22 cellular contexts compared by ENCODE assay signal in the genomic region with DNA sequence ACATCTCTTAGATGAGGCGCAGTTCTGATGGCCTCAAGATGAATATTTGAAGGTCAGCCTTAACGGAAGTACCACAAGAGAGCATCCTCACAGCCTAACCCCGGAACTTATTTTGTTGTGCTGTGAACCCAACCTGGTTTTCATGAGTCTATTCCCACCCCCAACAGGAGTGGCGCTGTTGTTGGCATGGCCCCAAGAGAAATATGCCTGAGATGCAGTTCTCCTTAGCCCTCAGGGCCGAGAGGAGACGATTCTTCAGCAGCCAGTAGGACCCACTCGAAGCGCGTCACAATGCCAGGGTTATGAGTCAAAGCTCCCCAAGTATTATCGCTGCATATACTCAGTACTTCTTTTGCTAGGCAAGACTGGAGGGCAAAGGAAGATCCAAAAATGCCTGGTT. TPM values are rescaled to one million over a fixed set of nuclear protein-coding genes. Genes with fewer than 3 reads are reported as not detected.
DNase-seq lines count a peak whose midpoint lies in the region; ATAC-seq, FAIRE-seq and TF ChIP-seq lines count a peak whose summit lies in the region.
"Had no signal": no experiment of that assay in that cellular context is flagged by ENCODE, and none has a peak within 500 bp of the region (broad histone marks: within the 10 kb centered on the region; RNA-seq: fewer than 3 reads in every experiment).

No MANE protein-coding gene starts in this region.

- H3K4me3 ChIP-seq in GM23338 (no peak overlapping the region), OCI-LY7 (ENCODE audit: low read depth, low read length, poor library complexity, severe bottlenecking) (no peak overlapping the region), H1 (ENCODE audit: extremely low read depth in 1 of 4, insufficient read depth in 2 of 4, low read depth in 3 of 4, low read length in 4 of 4) (no peak overlapping the region)
- H3K4me3 ChIP-seq: SJCRH30 had no signal

- H2BK5ac ChIP-seq in H1 (ENCODE audit: low read depth, low read length) = no peak overlapping the region

- 0 out of 2 replicates have a peak, but pooled peaks cover 6% of the 10 kb centered on the region for H3K4me1 ChIP-seq in GM23338 (ENCODE audit: insufficient read depth)
- no peaks in the 10 kb centered on the region for H3K4me1 ChIP-seq in OCI-LY7 (ENCODE audit: insufficient read depth, low read length, poor library complexity, severe bottlenecking)
- peaks cover 0 to 7% (median 1%) of the 10 kb centered on the region in 4 experiments; a peak in 3 of 7 replicates for H3K4me1 ChIP-seq in H1 (replicated peaks in 1 of 4; ENCODE audit: control insufficient read depth in 3 of 4, insufficient read depth in 4 of 4, low read length in 3 of 4)
- H3K4me1 ChIP-seq: SJCRH30 had no signal

- no peak overlapping the region for H3K4me3 Mint-ChIP-seq in GM23338
- H3K4me3 Mint-ChIP-seq in CD4-positive, alpha-beta T cell = no peak overlapping the region
- H3K4me3 Mint-ChIP-seq: CD8-positive, alpha-beta memory T cell; T-cell had no signal

- H3K23me2 ChIP-seq in H1 (ENCODE audit: low read depth, low read length) = no peaks in the 10 kb centered on the region

- H3K4ac ChIP-seq in H1 (replicated peaks; ENCODE audit: insufficient read length, low read depth, low read length) = no peak overlapping the region

- peaks cover 27% of the 10 kb centered on the region for H3K9me3 Mint-ChIP-seq in GM23338
- peaks cover 13% of the 10 kb centered on the region for H3K9me3 Mint-ChIP-seq in CD4-positive, alpha-beta T cell

- POLR2A ChIA-PET in OCI-LY7 (lab: Charles Lee) = no interaction called here
- POLR2A ChIA-PET in H1 (lab: Charles Lee; ENCODE audit: partially characterized antibody) = no interaction called here
- POLR2A ChIA-PET in CD4-positive, alpha-beta T cell (lab: Charles Lee) = no interaction called here

- no peak for TF ChIP-seq POLR2A in H1 (IDR thresholded peaks at IDR 0.05; ENCODE audit: control extremely low read depth in 1 of 2, low read depth in 2 of 2, low read length in 2 of 2)

- no peak overlapping the region; the same call in 1 of the 2 replicates for H4K8ac ChIP-seq in H1 (ENCODE audit: extremely low read depth, insufficient read depth, low read length)

- no peak for TF ChIP-seq EP300 in H1 (IDR thresholded peaks at IDR 0.05; ENCODE audit: borderline replicate concordance in 1 of 2, low read depth in 2 of 2, low read length in 2 of 2)

- H3K36me3 Mint-ChIP-seq in GM23338 (ENCODE audit: low read depth) = peaks cover 31% of the 10 kb centered on the region
- peaks cover 24% of the 10 kb centered on the region for H3K36me3 Mint-ChIP-seq in CD4-positive, alpha-beta T cell (ENCODE audit: low read depth)

- H4K20me1 ChIP-seq in GM23338 (replicated peaks; ENCODE audit: insufficient read depth) (no peaks in the 10 kb centered on the region), OCI-LY7 (ENCODE audit: insufficient read depth, low read length) (no peaks in the 10 kb centered on the region), H1 (replicated peaks in 1 of 2; ENCODE audit: control insufficient read depth in 1 of 2, insufficient read depth in 2 of 2, low read length in 2 of 2) (no peaks in the 10 kb centered on the region)

- peak; percentile 26 for TF ChIP-seq CTCF in 22Rv1 (IDR thresholded peaks at IDR 0.05)
- TF ChIP-seq CTCF in GM23338 (conservative IDR thresholded peaks at IDR 0.05; ENCODE audit: low read depth in 2 of 2) = peak; percentile 58 to 66
- 0 out of 2 replicates have a peak, but pooled peaks have one; percentile 33 for TF ChIP-seq CTCF in OCI-LY7 (conservative IDR thresholded peaks at IDR 0.05; ENCODE audit: low read length)
- TF ChIP-seq CTCF in H1 (IDR thresholded peaks at IDR 0.05; ENCODE audit: control extremely low read depth in 1 of 3, insufficient read depth in 1 of 3, low read depth in 1 of 3, low read length in 3 of 3) = peak; percentile 29 to 57 (median 42)
- TF ChIP-seq CTCF in CD4-positive, alpha-beta T cell (IDR thresholded peaks at IDR 0.05) = no peak

- no peak overlapping the region for H2BK15ac ChIP-seq in H1 (ENCODE audit: low read length)

- H3K27ac ChIP-seq in 22Rv1 (no peak overlapping the region), GM23338 (ENCODE audit: low read depth) (no peak overlapping the region), OCI-LY7 (ENCODE audit: low read depth, low read length, poor library complexity, severe bottlenecking) (no peak overlapping the region), H1 (ENCODE audit: low read depth, low read length) (no peak overlapping the region)
- no peak overlapping the region for H3K27ac ChIP-seq in CD4-positive, alpha-beta T cell (ENCODE audit: low read depth, low read length)
- H3K27ac ChIP-seq: SJCRH30 had no signal

- no peaks in the 10 kb centered on the region for H3K27me3 ChIP-seq in GM23338 (ENCODE audit: insufficient read depth)
- no peaks in the 10 kb centered on the region for H3K27me3 ChIP-seq in H1 (replicated peaks in 1 of 4; ENCODE audit: control insufficient read depth in 3 of 4, extremely low read depth in 1 of 4, insufficient read depth in 3 of 4, low read length in 3 of 4)
- H3K27me3 ChIP-seq in CD4-positive, alpha-beta T cell (ENCODE audit: control insufficient read depth, insufficient read depth, low read length) = peaks cover 5% of the 10 kb centered on the region
- H3K27me3 ChIP-seq: SJCRH30 had no signal

- BruUV-seq in OCI-LY7 (replicated peaks; lab: Mats Ljungman, UMichigan) = no TSS peak

- H3K4me2 ChIP-seq in GM23338 (no peak overlapping the region), OCI-LY7 (ENCODE audit: low read length) (no peak overlapping the region), H1 (ENCODE audit: insufficient read depth in 1 of 2, low read depth in 2 of 2, low read length in 2 of 2) (no peak overlapping the region)

- H3K9ac ChIP-seq in H1 (replicated peaks in 1 of 4; ENCODE audit: extremely low read depth in 1 of 4, low read depth in 3 of 4, low read length in 3 of 4) = no peak overlapping the region

- FAIRE-seq in H1 (lab: Jason Lieb, UNC) = no peak
- FAIRE-seq: GM12891, HTR-8/SVneo had no signal

- H2AFZ ChIP-seq in GM23338 = 0 out of 2 replicates have a peak overlapping the region, but pooled peaks have one; percentile 44
- no peak overlapping the region for H2AFZ ChIP-seq in OCI-LY7 (ENCODE audit: low read length)
- H2AFZ ChIP-seq in H1 (ENCODE audit: low read length) = no peak overlapping the region

- peaks cover 2% of the 10 kb centered on the region for H3K27me3 Mint-ChIP-seq in GM23338 (ENCODE audit: insufficient read depth, low read depth, poor library complexity)
- peaks cover 29% of the 10 kb centered on the region for H3K27me3 Mint-ChIP-seq in CD4-positive, alpha-beta T cell

- H3K23ac ChIP-seq in H1 (ENCODE audit: insufficient read length) = no peak overlapping the region

- H4K5ac ChIP-seq in H1 (ENCODE audit: insufficient read length, low read depth, low read length) = no peak overlapping the region

- DNase-seq in GM23338 (ENCODE audit: low spot score) (peak; percentile 58), OCI-LY7 (ENCODE audit: low spot score) (no peak), H1 (ENCODE audit: low read depth in 1 of 2, low spot score in 2 of 2) (peak in 1 of 2 experiments; percentile 49), NCI-H82 treated with DMSO at 0.1 percent for 48 hours (lab: John Stamatoyannopoulos, UW; ENCODE audit: unreplicated experiment) (no peak), DMS 273 (lab: John Stamatoyannopoulos, UW; ENCODE audit: unreplicated experiment) (no peak)
- DNase-seq in stimulated activated naive CD8-positive, alpha-beta T cell treated with anti-CD3 and anti-CD28 coated beads, Interleukin-15, Interleukin-2, amounts not matched to agents 100 U/mL and 50 U/mL, for 24 hours = no peak
- no peak for DNase-seq in CD4-positive, alpha-beta T cell
- DNase-seq: C1 segment of cervical spinal cord; CD8-positive, alpha-beta memory T cell; DMS79 treated with DMSO at 0.1 percent for 48 hours; GF-D8; KBM-7; MM.1S; NCI-H2029; NCI-H446; NCI-H526 treated with DMSO at 0.1 percent for 48 hours; SJCRH30; T-cell had no signal

- H3K36me3 ChIP-seq in GM23338 (ENCODE audit: insufficient read depth) (no peaks in the 10 kb centered on the region), OCI-LY7 (ENCODE audit: insufficient read depth, low read length) (no peaks in the 10 kb centered on the region), H1 (ENCODE audit: control insufficient read depth in 2 of 4, insufficient read depth in 4 of 4, low read length in 3 of 4) (peaks cover 0 to 1% (median 0%) of the 10 kb centered on the region in 4 experiments; a peak in 1 of 8 replicates)
- H3K36me3 ChIP-seq: SJCRH30 had no signal

- WGBS in H1 (ENCODE audit: extremely low coverage in 1 of 2, insufficient coverage in 1 of 2, insufficient read length in 1 of 2, insufficient replicate concordance in 2 of 2, low coverage in 1 of 2, low lambda C conversion rate in 2 of 2, missing lambda C conversion rate in 1 of 2), 2 experiments = 82% methylated on average over 10 of the region's 10 CpGs; no CpG with 5 or more reads in 1 of the 2 experiments

- intact Hi-C loops in OCI-LY7 (cut with micrococcal nuclease; ENCODE audit: unreplicated experiment) = no loop called here
- intact Hi-C loops in CD4-positive, alpha-beta T cell (cut with DNase I, micrococcal nuclease) = no loop called here

- H3K9me2 ChIP-seq in GM23338 (ENCODE audit: insufficient read depth) (no peaks in the 10 kb centered on the region), OCI-LY7 (ENCODE audit: insufficient read depth, low read length) (no peaks in the 10 kb centered on the region)

- H3K4me1 Mint-ChIP-seq in GM23338 = peaks cover 12% of the 10 kb centered on the region; the same call in 2 of the 3 replicates
- no peaks in the 10 kb centered on the region for H3K4me1 Mint-ChIP-seq in CD4-positive, alpha-beta T cell (ENCODE audit: low read depth)
- H3K4me1 Mint-ChIP-seq: T-cell had no signal

- H3F3A ChIP-seq in GM23338 (replicated peaks; ENCODE audit: low read depth) = no peaks in the 10 kb centered on the region; the same call in 1 of the 2 replicates

- peak in 1 of 2 experiments; percentile 15; a peak in 1 of 4 replicates for TF ChIP-seq RAD21 in H1 (IDR thresholded peaks at IDR 0.05 in 1 of 2, conservative IDR thresholded peaks at IDR 0.05 in 1 of 2; ENCODE audit: low read depth in 2 of 2, low read length in 2 of 2)

- H3K79me1 ChIP-seq in H1 (ENCODE audit: low read depth, low read length) = no peaks in the 10 kb centered on the region

- no peaks in the 10 kb centered on the region for H3K9me3 ChIP-seq in OCI-LY7 (ENCODE audit: low read length)
- H3K9me3 ChIP-seq in H1 (ENCODE audit: insufficient read depth in 2 of 2, low read depth in 1 of 2, low read length in 1 of 2) = peaks cover 0 to under 1% of the 10 kb centered on the region in 2 experiments; a peak in 2 of 4 replicates
- peaks cover 7% of the 10 kb centered on the region for H3K9me3 ChIP-seq in CD4-positive, alpha-beta T cell (ENCODE audit: control insufficient read depth, low read length)

- no peak overlapping the region for H3K56ac ChIP-seq in H1 (replicated peaks; ENCODE audit: insufficient read length, low read depth, low read length)

- no peak overlapping the region for H2BK12ac ChIP-seq in H1 (ENCODE audit: low read depth, low read length)

- H2AK5ac ChIP-seq in H1 (ENCODE audit: low read depth, low read length) = no peak overlapping the region

- no peak for ATAC-seq in GM23338
- no peak for ATAC-seq in stimulated activated naive CD8-positive, alpha-beta T cell treated with anti-CD3 and anti-CD28 coated beads, Interleukin-15, Interleukin-2, amounts not matched to agents 100 U/mL and 50 U/mL, for 24 hours
- no peak for ATAC-seq in CD4-positive, alpha-beta T cell (ENCODE audit: poor library complexity)
- ATAC-seq: Right ventricle myocardium inferior, T-cell had no signal

- H2BK20ac ChIP-seq in H1 (ENCODE audit: low read length) = no peak overlapping the region

- no peak overlapping the region for H3K14ac ChIP-seq in H1 (ENCODE audit: insufficient read length)

- CTCF ChIA-PET in OCI-LY7 (lab: Charles Lee; ENCODE audit: unreplicated experiment) (no interaction called here), H1 (lab: Charles Lee; ENCODE audit: partially characterized antibody) (interaction anchor here (1.0 to 1.9 kb wide), 6 partner anchors 10 to 86 kb away, joined by 3 to 10 read pairs (median 4); no protein-coding TSS in a partner anchor)
- CTCF ChIA-PET in CD4-positive, alpha-beta T cell (lab: Charles Lee) = no interaction called here

- no peak overlapping the region for H4K91ac ChIP-seq in H1 (replicated peaks; ENCODE audit: insufficient read length, low read length)

- H3K79me2 ChIP-seq in GM23338 (replicated peaks; ENCODE audit: insufficient read depth) (no peaks in the 10 kb centered on the region), OCI-LY7 (ENCODE audit: insufficient read depth, low read depth, low read length) (no peaks in the 10 kb centered on the region), H1 (ENCODE audit: control insufficient read depth in 1 of 2, insufficient read depth in 2 of 2, low read length in 2 of 2) (no peaks in the 10 kb centered on the region)

- no peak overlapping the region for H2BK120ac ChIP-seq in H1 (replicated peaks; ENCODE audit: low read depth, low read length)

- H3K18ac ChIP-seq in H1 (ENCODE audit: extremely low read depth, low read length) = no peak overlapping the region

- H3K27ac Mint-ChIP-seq in GM23338 = no peak overlapping the region
- no peak overlapping the region for H3K27ac Mint-ChIP-seq in CD4-positive, alpha-beta T cell
- H3K27ac Mint-ChIP-seq: T-cell had no signal

RNA-seq across cellular contexts. Expression of a gene that starts 24.5 kb away (rescaled TPM):
- total RNA-seq in GM23338 (2014; rRNA removed; shearing (Covaris generic)) = 5.6 and 6.7 TPM in 2 replicates
- polyA plus RNA-seq in GM23338 (2016; fragmentation: Nextera tagmentation; extraction: Ambion mirVana) (2.4 and 2.7 TPM in 2 replicates), H1 (2011; rRNA removed) (0.63 and 0.80 TPM in 2 replicates)
- not detected in 2 replicates for total RNA-seq in OCI-LY7 (2014; rRNA removed; shearing (Covaris generic))
- total RNA-seq in OCI-LY7 (2022) = not detected in 2 replicates
- total RNA-seq in H1 (2021; fragmentation: NEBNext Ultra II Directional; extraction: Animal tissue kit (Norgen Biotek cat#: 25700)) = 5.9 TPM in 2 replicates
- 0.85 TPM for polyA plus RNA-seq in H1 (2011; cell fraction: cytosol; rRNA removed)
- polyA plus RNA-seq in H1 (2011; cell fraction: nucleus; rRNA removed) = 1.5 TPM
- polyA plus RNA-seq in H1 (2012, experiment 1 of 2) = 1.1 to 2.2 TPM (median 1.2 TPM) in 4 replicates
- 0.22 TPM for polyA plus RNA-seq in H1 (2012, experiment 2 of 2)
- polyA plus RNA-seq in H1 (2013, experiment 1 of 2) = 2.1 TPM
- 2.1 TPM for polyA plus RNA-seq in H1 (2013, experiment 2 of 2)
- polyA minus RNA-seq in H1 (2011; rRNA and poly(A)+ RNA removed) = 1.7 and 1.9 TPM in 2 replicates
- 3.2 TPM for polyA minus RNA-seq in H1 (2011; cell fraction: cytosol; rRNA and poly(A)+ RNA removed)
- 4.1 TPM for polyA minus RNA-seq in H1 (2011; cell fraction: nucleus; rRNA and poly(A)+ RNA removed)
- 100 to 1,000 TPM; 244 to 254 TPM for total RNA-seq in CD4-positive, alpha-beta T cell

Comparison
In these comparisons a context has a peak if more than half of its experiments do, and no peak if none do; other contexts are left out.
1. RNA of a gene that starts 24.5 kb away (total RNA-seq): 244 to 254 TPM in CD4-positive, alpha-beta T cell; 5.6 to 6.7 TPM in GM23338, 5.9 TPM in H1 and not detected in OCI-LY7; every median in the first group is over 10 times any median in the second.